In the genomic region with DNA sequence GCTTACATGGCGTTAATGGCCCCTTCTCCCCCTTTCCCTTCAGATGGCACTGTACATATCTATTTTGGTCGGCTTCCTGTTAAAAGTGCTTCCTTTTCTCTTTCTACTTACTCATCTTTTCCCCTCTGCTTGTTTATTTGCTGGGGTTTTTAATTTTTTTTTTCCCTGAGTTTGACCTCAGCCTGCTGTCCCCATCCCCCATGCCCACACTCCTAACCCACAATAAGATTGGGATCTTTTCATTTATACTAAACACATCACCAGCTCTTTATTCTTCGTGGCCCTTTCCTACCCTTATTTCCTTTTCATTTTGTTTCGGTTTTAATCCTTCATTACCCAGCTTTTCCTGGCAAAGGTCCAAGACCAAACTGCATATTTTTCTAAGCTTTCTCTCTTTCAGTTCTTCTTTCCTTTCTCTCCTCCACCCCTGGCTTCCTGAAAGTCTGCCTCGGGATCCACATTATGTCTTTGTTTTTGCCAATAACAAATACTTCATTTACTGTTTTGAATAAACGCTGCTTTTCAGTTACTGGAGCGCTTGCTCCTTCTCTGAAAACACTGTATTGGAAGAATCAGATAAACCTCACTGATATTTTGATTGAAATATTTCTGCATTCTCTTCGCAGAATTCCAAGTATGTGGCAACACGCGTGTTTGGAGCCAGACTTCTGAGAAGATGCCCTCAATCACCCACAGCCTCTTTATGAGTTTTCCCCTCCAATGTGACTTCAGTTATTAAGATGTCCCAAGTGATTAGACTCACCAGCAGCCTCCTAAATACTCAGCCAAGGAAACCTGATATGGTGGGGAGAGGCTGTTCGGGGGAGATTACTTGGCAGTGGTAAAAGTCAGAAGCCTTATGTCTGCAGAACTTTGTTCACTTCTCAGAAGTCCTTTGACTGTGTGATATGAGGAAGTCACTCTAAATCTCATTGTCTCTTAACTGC, we compare ENCODE assay signal across 8 cellular contexts.
DNase-seq lines count a peak whose midpoint lies in the region; ATAC-seq and TF ChIP-seq lines count a peak whose summit lies in the region.

No MANE protein-coding gene starts in this region.

- H3K4me2 ChIP-seq in BLaER1 (peak overlapping the region; percentile 68), osteoblast (ENCODE audit: insufficient read depth, low read length) (peak overlapping the region; percentile 67)

- peaks cover under 1% of the 10 kb centered on the region for H3K9me3 Mint-ChIP-seq in WTC11

- H3K27ac Mint-ChIP-seq in WTC11 = peak overlapping the region; percentile 82

- TF ChIP-seq CTCF in WTC11 (IDR thresholded peaks at IDR 0.05) (no peak), esophagus muscularis mucosa (IDR thresholded peaks at IDR 0.05) (no peak), osteoblast (IDR thresholded peaks at IDR 0.05; ENCODE audit: extremely low read depth, low read depth, low read length) (no peak)

- TF ChIP-seq POLR2A in esophagus muscularis mucosa (IDR thresholded peaks at IDR 0.05; ENCODE audit: low read depth) = no peak

- no peak for TF ChIP-seq EP300 in esophagus muscularis mucosa (IDR thresholded peaks at IDR 0.05)

- CTCF ChIA-PET in WTC11 (lab: Charles Lee) = no interaction called here

- no peaks in the 10 kb centered on the region for H3K79me2 ChIP-seq in osteoblast (ENCODE audit: insufficient read depth, low read length)

- H3K4me3 ChIP-seq in BLaER1 (peak overlapping the region; percentile 24), esophagus muscularis mucosa (peak overlapping the region; percentile 22 to 36 (median 28)), osteoblast (ENCODE audit: insufficient read depth, low read length) (peak overlapping the region; percentile 49)

- DNase-seq in KG1 (lab: John Stamatoyannopoulos, UW) = peak; percentile 19
- DNase-seq in WTC11 (ENCODE audit: low spot score) = no peak
- no peak for DNase-seq in esophagus muscularis mucosa (ENCODE audit: extremely low spot score)
- DNase-seq in osteoblast (ENCODE audit: insufficient read length, low spot score, missing footprints) = peak; percentile 88
- no peak for DNase-seq in NCI-H2029 (lab: John Stamatoyannopoulos, UW)
- no peak for DNase-seq in hypothalamus (lab: John Stamatoyannopoulos, UW)
- no peak for DNase-seq in activated CD8-positive, alpha-beta memory T cell treated with anti-CD3 and anti-CD28 coated beads, Interleukin-2, amount 50 U/mL, for 4 hours

- peaks cover 23% of the 10 kb centered on the region for H3K9me3 ChIP-seq in BLaER1
- H3K9me3 ChIP-seq in esophagus muscularis mucosa = no peaks in the 10 kb centered on the region
- H3K9me3 ChIP-seq in osteoblast (ENCODE audit: low read depth, low read length) = peaks cover under 1% of the 10 kb centered on the region

- 39% methylated on average over 11 of the region's 11 CpGs for WGBS in esophagus muscularis mucosa

- peak overlapping the region; percentile 49 for H3K9ac ChIP-seq in BLaER1

- intact Hi-C loops in esophagus muscularis mucosa (cut with DNase I) = loop anchor here (5.0 to 10.0 kb wide), 2 partner anchors 154 to 181 kb away; a partner anchor contains a TSS

- peak overlapping the region; percentile 19 for H2AFZ ChIP-seq in osteoblast (ENCODE audit: low read length)

- peaks cover 11% of the 10 kb centered on the region for H3K4me1 Mint-ChIP-seq in WTC11

- H3K36me3 ChIP-seq in BLaER1 (no peaks in the 10 kb centered on the region), esophagus muscularis mucosa (no peaks in the 10 kb centered on the region), osteoblast (ENCODE audit: insufficient read depth, low read length) (no peaks in the 10 kb centered on the region)

- H3K27me3 ChIP-seq in BLaER1 = no peaks in the 10 kb centered on the region
- no peaks in the 10 kb centered on the region for H3K27me3 ChIP-seq in esophagus muscularis mucosa
- H3K27me3 ChIP-seq in osteoblast (ENCODE audit: insufficient read depth, low read length) = no peaks in the 10 kb centered on the region

- H4K20me1 ChIP-seq in BLaER1 (no peaks in the 10 kb centered on the region), osteoblast (ENCODE audit: insufficient read depth, low read length) (no peaks in the 10 kb centered on the region)

- peak; percentile 22; the same call in 1 of the 2 replicates for ATAC-seq in WTC11

- H3K4me1 ChIP-seq in BLaER1 = peaks cover 26% of the 10 kb centered on the region
- peaks cover 7 to 30% (median 25%) of the 10 kb centered on the region in 4 donors for H3K4me1 ChIP-seq in esophagus muscularis mucosa
- H3K4me1 ChIP-seq in osteoblast (ENCODE audit: insufficient read depth, low read length) = peaks cover 8% of the 10 kb centered on the region

- POLR2A ChIA-PET in WTC11 (lab: Charles Lee) = no interaction called here

- H3K36me3 Mint-ChIP-seq in WTC11 = peaks cover 3% of the 10 kb centered on the region

- H3K27me3 Mint-ChIP-seq in WTC11 (ENCODE audit: low read depth) = no peaks in the 10 kb centered on the region

- no peak overlapping the region for H3K4me3 Mint-ChIP-seq in WTC11

- H3K27ac ChIP-seq in BLaER1 (peak overlapping the region; percentile 75), esophagus muscularis mucosa (replicated peaks in 1 of 4) (peak overlapping the region; percentile 64 to 74 (median 70)), osteoblast (ENCODE audit: low read depth, low read length) (peak overlapping the region; percentile 82)

TF ChIP-seq in WTC11, 78 proteins besides CTCF, POLR2A, EP300 and RAD21 (continues in another document):
- TF ChIP-seq, protein P1, sequence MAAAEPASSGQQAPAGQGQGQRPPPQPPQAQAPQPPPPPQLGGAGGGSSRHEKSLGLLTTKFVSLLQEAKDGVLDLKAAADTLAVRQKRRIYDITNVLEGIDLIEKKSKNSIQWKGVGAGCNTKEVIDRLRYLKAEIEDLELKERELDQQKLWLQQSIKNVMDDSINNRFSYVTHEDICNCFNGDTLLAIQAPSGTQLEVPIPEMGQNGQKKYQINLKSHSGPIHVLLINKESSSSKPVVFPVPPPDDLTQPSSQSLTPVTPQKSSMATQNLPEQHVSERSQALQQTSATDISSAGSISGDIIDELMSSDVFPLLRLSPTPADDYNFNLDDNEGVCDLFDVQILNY (CRISPR knock-in tag; IDR thresholded peaks at IDR 0.05) = no peak
- TF ChIP-seq NFE2L1 (CRISPR knock-in tag; IDR thresholded peaks at IDR 0.05) = no peak
- no peak for TF ChIP-seq SOX15 (CRISPR knock-in tag; IDR thresholded peaks at IDR 0.05)
- TF ChIP-seq, protein P2, sequence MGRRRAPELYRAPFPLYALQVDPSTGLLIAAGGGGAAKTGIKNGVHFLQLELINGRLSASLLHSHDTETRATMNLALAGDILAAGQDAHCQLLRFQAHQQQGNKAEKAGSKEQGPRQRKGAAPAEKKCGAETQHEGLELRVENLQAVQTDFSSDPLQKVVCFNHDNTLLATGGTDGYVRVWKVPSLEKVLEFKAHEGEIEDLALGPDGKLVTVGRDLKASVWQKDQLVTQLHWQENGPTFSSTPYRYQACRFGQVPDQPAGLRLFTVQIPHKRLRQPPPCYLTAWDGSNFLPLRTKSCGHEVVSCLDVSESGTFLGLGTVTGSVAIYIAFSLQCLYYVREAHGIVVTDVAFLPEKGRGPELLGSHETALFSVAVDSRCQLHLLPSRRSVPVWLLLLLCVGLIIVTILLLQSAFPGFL (CRISPR knock-in tag; IDR thresholded peaks at IDR 0.05; ENCODE audit: borderline replicate concordance) = no peak
- TF ChIP-seq, protein P3, sequence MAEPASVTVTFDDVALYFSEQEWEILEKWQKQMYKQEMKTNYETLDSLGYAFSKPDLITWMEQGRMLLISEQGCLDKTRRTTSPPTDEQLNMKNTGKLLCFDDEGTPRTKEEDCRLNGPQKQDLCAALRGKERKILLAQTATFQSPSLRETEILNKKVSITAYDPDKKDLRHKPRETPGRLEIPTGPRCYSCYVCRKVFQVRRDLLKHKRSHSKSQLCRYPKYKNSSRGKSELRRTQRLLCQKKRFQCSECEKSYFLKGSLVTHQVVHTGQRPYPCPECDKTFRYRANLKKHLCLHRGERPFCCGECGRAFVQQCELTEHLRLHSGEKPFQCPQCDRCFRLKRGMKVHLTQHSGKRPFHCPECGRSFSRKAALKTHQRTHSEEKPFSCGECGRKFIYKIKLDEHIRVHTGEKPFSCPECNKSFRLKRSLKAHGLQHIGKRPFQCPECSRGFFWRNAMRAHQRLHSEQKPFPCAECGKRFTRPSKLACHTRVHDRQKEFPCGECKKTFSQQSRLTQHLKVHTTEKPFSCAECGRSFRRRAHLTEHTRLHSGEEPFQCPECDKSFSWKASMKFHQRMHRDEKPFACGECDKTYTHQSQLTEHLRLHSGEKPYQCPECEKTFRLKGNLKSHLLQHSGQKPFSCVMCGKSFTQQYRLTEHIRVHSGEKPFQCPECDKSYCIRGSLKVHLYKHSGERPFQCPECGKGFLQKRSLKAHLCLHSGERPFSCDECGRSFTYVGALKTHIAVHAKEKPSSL (CRISPR knock-in tag; conservative IDR thresholded peaks at IDR 0.05) = no peak
- TF ChIP-seq NR2C2 (CRISPR knock-in tag; IDR thresholded peaks at IDR 0.05) = no peak
- TF ChIP-seq, protein P4, sequence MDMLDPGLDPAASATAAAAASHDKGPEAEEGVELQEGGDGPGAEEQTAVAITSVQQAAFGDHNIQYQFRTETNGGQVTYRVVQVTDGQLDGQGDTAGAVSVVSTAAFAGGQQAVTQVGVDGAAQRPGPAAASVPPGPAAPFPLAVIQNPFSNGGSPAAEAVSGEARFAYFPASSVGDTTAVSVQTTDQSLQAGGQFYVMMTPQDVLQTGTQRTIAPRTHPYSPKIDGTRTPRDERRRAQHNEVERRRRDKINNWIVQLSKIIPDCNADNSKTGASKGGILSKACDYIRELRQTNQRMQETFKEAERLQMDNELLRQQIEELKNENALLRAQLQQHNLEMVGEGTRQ (CRISPR knock-in tag; IDR thresholded peaks at IDR 0.05) = no peak
- TF ChIP-seq, protein P5, sequence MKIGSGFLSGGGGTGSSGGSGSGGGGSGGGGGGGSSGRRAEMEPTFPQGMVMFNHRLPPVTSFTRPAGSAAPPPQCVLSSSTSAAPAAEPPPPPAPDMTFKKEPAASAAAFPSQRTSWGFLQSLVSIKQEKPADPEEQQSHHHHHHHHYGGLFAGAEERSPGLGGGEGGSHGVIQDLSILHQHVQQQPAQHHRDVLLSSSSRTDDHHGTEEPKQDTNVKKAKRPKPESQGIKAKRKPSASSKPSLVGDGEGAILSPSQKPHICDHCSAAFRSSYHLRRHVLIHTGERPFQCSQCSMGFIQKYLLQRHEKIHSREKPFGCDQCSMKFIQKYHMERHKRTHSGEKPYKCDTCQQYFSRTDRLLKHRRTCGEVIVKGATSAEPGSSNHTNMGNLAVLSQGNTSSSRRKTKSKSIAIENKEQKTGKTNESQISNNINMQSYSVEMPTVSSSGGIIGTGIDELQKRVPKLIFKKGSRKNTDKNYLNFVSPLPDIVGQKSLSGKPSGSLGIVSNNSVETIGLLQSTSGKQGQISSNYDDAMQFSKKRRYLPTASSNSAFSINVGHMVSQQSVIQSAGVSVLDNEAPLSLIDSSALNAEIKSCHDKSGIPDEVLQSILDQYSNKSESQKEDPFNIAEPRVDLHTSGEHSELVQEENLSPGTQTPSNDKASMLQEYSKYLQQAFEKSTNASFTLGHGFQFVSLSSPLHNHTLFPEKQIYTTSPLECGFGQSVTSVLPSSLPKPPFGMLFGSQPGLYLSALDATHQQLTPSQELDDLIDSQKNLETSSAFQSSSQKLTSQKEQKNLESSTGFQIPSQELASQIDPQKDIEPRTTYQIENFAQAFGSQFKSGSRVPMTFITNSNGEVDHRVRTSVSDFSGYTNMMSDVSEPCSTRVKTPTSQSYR (CRISPR knock-in tag; IDR thresholded peaks at IDR 0.05) = no peak
- TF ChIP-seq ZNF416 (CRISPR knock-in tag; IDR thresholded peaks at IDR 0.05) = no peak

Comparison
In these comparisons a context has a peak if more than half of its experiments do, and no peak if none do; other contexts are left out.
1. DNase-seq: peak in KG1 (single experiment) and osteoblast (single experiment); none in WTC11 (single experiment), esophagus muscularis mucosa (single experiment), NCI-H2029 (single experiment), hypothalamus (0 of 51) and activated CD8-positive, alpha-beta memory T cell treated with anti-CD3 and anti-CD28 coated beads, Interleukin-2, amount 50 U/mL, for 4 hours (single experiment).
2. Peak in every context shown above with its lines, with median percentiles within 50 percentile points of each other: H3K27ac ChIP-seq and H3K4me3 ChIP-seq.